15 cellular contexts compared by ENCODE assay signal in the genomic region with DNA sequence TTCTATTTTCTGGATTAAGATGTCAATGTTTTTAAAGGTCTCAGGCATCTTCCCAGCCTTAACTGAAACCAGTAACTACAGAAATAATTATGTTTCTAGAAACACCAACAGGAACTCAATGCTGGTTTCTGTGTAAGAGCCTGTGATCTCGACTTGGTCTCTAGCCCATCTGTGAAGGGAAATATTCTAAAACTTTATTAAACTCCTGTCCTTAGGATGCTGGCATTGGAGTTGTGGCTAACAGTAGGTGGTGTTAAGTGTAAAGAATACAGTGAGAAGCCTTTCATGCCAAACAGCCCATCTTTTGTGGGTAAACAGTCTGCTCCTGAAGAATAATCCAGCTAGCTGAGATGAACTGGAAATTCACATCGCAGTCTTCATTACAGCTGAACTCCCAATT.
A peak's percentile ranks its signal among the peaks of the same experiment; 100 is the strongest.
DNase-seq lines count a peak whose midpoint lies in the region; ATAC-seq and TF ChIP-seq lines count a peak whose summit lies in the region.
"Had no signal": no experiment of that assay in that cellular context is flagged by ENCODE, and none has a peak within 500 bp of the region (broad histone marks: within the 10 kb centered on the region; RNA-seq: fewer than 3 reads in every experiment).

No MANE protein-coding gene starts in this region.

- no peaks in the 10 kb centered on the region for H3K36me3 Mint-ChIP-seq in activated CD4-positive, alpha-beta T cell treated with anti-CD3 and anti-CD28 coated beads, Interleukin-2, amount 10 ng/mL, durations not matched to agents 7 days and 5 days (ENCODE audit: low read depth)
- H3K36me3 Mint-ChIP-seq in stimulated activated naive B cell treated with anti-CD40 and anti-IgM and Interleukin-4, amounts not matched to agents 10 μg/mL and 1 μg/mL and 100 μg/mL, for 72 hours, result no peaks in the 10 kb centered on the region
- no peaks in the 10 kb centered on the region for H3K36me3 Mint-ChIP-seq in activated CD4-positive, alpha-beta memory T cell treated with anti-CD3 and anti-CD28 coated beads, Interleukin-2, amount 10 ng/mL, durations not matched to agents 7 days and 5 days (ENCODE audit: low read depth)
- H3K36me3 Mint-ChIP-seq: CD4-positive, alpha-beta memory T cell; natural killer cell treated with Interleukin-12 subunit alpha and Interleukin-12 subunit beta and Interleukin-15 and Interleukin-18, amount 100 ng/mL, for 72 hours had no signal

- 30 to 31% methylated on average over 2 of the region's 2 CpGs for WGBS in tibial nerve, 2 donors

- H3K4me1 ChIP-seq in tibial nerve, result peaks cover 0 to 83% (median 35%) of the 10 kb centered on the region in 4 donors

- TF ChIP-seq POLR2A in tibial nerve (IDR thresholded peaks at IDR 0.05), result no peak

- no peaks in the 10 kb centered on the region for H3K9me3 ChIP-seq in tibial nerve

- no peak for TF ChIP-seq CTCF in tibial nerve (IDR thresholded peaks at IDR 0.05)

- ATAC-seq in stimulated activated naive B cell treated with anti-CD40 and anti-IgM and Interleukin-4, amounts not matched to agents 10 μg/mL and 1 μg/mL and 100 μg/mL, for 72 hours (replicated peaks), result no peak
- ATAC-seq: natural killer cell treated with Interleukin-12 subunit alpha and Interleukin-12 subunit beta and Interleukin-15 and Interleukin-18, amount 100 ng/mL, for 72 hours had no signal

- H3K4me1 Mint-ChIP-seq in activated CD4-positive, alpha-beta T cell treated with anti-CD3 and anti-CD28 coated beads, Interleukin-2, amount 10 ng/mL, durations not matched to agents 7 days and 5 days, result no peaks in the 10 kb centered on the region
- H3K4me1 Mint-ChIP-seq in stimulated activated naive B cell treated with anti-CD40 and anti-IgM and Interleukin-4, amounts not matched to agents 10 μg/mL and 1 μg/mL and 100 μg/mL, for 72 hours, result no peaks in the 10 kb centered on the region
- no peaks in the 10 kb centered on the region for H3K4me1 Mint-ChIP-seq in activated CD4-positive, alpha-beta memory T cell treated with anti-CD3 and anti-CD28 coated beads, Interleukin-2, amount 10 ng/mL, durations not matched to agents 7 days and 5 days
- H3K4me1 Mint-ChIP-seq: CD4-positive, alpha-beta memory T cell had no signal

- DNase-seq in LHCN-M2 (ENCODE audit: low read depth) (peak; percentile 13), astrocyte of the hippocampus (ENCODE audit: low read depth, low spot score) (peak; percentile 69), kidney tubule cell (ENCODE audit: low spot score) (peak; percentile 9), tibial nerve (ENCODE audit: low spot score in 2 of 2) (no peak)
- no peak for DNase-seq in activated CD4-positive, alpha-beta T cell treated with anti-CD3 and anti-CD28 coated beads, Interleukin-2, amount 10 ng/mL, durations not matched to agents 7 days and 5 days
- no peak for DNase-seq in stimulated activated naive B cell treated with anti-CD40 and anti-IgM and Interleukin-4, amounts not matched to agents 10 μg/mL and 1 μg/mL and 100 μg/mL, for 72 hours
- no peak for DNase-seq in activated CD4-positive, alpha-beta memory T cell treated with anti-CD3 and anti-CD28 coated beads, Interleukin-2, amount 10 ng/mL, durations not matched to agents 7 days and 5 days
- DNase-seq: activated CD4-positive, alpha-beta T cell treated with anti-CD3 and anti-CD28 coated beads, Interleukin-2, amount 50 U/mL, for 48 hours; CD4-positive, alpha-beta memory T cell; KBM-7; NCI-H1694 treated with DMSO at 0.1 percent for 48 hours; SHP77; stimulated activated CD4-positive, alpha-beta T cell treated with anti-CD3 and anti-CD28 coated beads, Interleukin-4, amount 100 ng/mL, for 24 hours; T1000 had no signal

- H3K9me3 Mint-ChIP-seq in activated CD4-positive, alpha-beta T cell treated with anti-CD3 and anti-CD28 coated beads, Interleukin-2, amount 10 ng/mL, durations not matched to agents 7 days and 5 days, result no peaks in the 10 kb centered on the region
- H3K9me3 Mint-ChIP-seq in stimulated activated naive B cell treated with anti-CD40 and anti-IgM and Interleukin-4, amounts not matched to agents 10 μg/mL and 1 μg/mL and 100 μg/mL, for 72 hours, result peaks cover 3 to 4% of the 10 kb centered on the region in 2 donors
- no peaks in the 10 kb centered on the region for H3K9me3 Mint-ChIP-seq in activated CD4-positive, alpha-beta memory T cell treated with anti-CD3 and anti-CD28 coated beads, Interleukin-2, amount 10 ng/mL, durations not matched to agents 7 days and 5 days
- H3K9me3 Mint-ChIP-seq: natural killer cell treated with Interleukin-12 subunit alpha and Interleukin-12 subunit beta and Interleukin-15 and Interleukin-18, amount 100 ng/mL, for 72 hours had no signal

- POLR2A ChIA-PET in activated CD4-positive, alpha-beta T cell treated with anti-CD3 and anti-CD28 coated beads, Interleukin-2, amount 10 ng/mL, durations not matched to agents 7 days and 5 days (lab: Charles Lee), result no interaction called here
- POLR2A ChIA-PET in activated CD4-positive, alpha-beta memory T cell treated with anti-CD3 and anti-CD28 coated beads, Interleukin-2, amount 10 ng/mL, durations not matched to agents 7 days and 5 days (lab: Charles Lee), result no interaction called here

- H3K27ac ChIP-seq in tibial nerve, result peak overlapping the region in 3 of 4 donors; percentile 57 to 93 (median 82)

- H3K27ac Mint-ChIP-seq in activated CD4-positive, alpha-beta T cell treated with anti-CD3 and anti-CD28 coated beads, Interleukin-2, amount 10 ng/mL, durations not matched to agents 7 days and 5 days, result no peak overlapping the region
- no peak overlapping the region for H3K27ac Mint-ChIP-seq in stimulated activated naive B cell treated with anti-CD40 and anti-IgM and Interleukin-4, amounts not matched to agents 10 μg/mL and 1 μg/mL and 100 μg/mL, for 72 hours
- H3K27ac Mint-ChIP-seq in activated CD4-positive, alpha-beta memory T cell treated with anti-CD3 and anti-CD28 coated beads, Interleukin-2, amount 10 ng/mL, durations not matched to agents 7 days and 5 days, result no peak overlapping the region
- H3K27ac Mint-ChIP-seq: natural killer cell treated with Interleukin-12 subunit alpha and Interleukin-12 subunit beta and Interleukin-15 and Interleukin-18, amount 100 ng/mL, for 72 hours had no signal

- H3K27me3 ChIP-seq in tibial nerve, result no peaks in the 10 kb centered on the region

- TF ChIP-seq EP300 in tibial nerve (IDR thresholded peaks at IDR 0.05), result no peak

- no peak overlapping the region for H3K4me3 ChIP-seq in tibial nerve

- CTCF ChIA-PET in activated CD4-positive, alpha-beta T cell treated with anti-CD3 and anti-CD28 coated beads, Interleukin-2, amount 10 ng/mL, durations not matched to agents 7 days and 5 days (lab: Charles Lee), result interaction anchor here (0.9 kb wide), 1 partner anchor 9 kb away, joined by 3 read pairs; no protein-coding TSS in a partner anchor
- CTCF ChIA-PET in activated CD4-positive, alpha-beta memory T cell treated with anti-CD3 and anti-CD28 coated beads, Interleukin-2, amount 10 ng/mL, durations not matched to agents 7 days and 5 days (lab: Charles Lee), result no interaction called here

- no peaks in the 10 kb centered on the region for H3K36me3 ChIP-seq in tibial nerve

- no peaks in the 10 kb centered on the region for H3K27me3 Mint-ChIP-seq in activated CD4-positive, alpha-beta T cell treated with anti-CD3 and anti-CD28 coated beads, Interleukin-2, amount 10 ng/mL, durations not matched to agents 7 days and 5 days
- peaks cover 0 to 8% of the 10 kb centered on the region in 2 donors for H3K27me3 Mint-ChIP-seq in stimulated activated naive B cell treated with anti-CD40 and anti-IgM and Interleukin-4, amounts not matched to agents 10 μg/mL and 1 μg/mL and 100 μg/mL, for 72 hours
- peaks cover 11% of the 10 kb centered on the region for H3K27me3 Mint-ChIP-seq in activated CD4-positive, alpha-beta memory T cell treated with anti-CD3 and anti-CD28 coated beads, Interleukin-2, amount 10 ng/mL, durations not matched to agents 7 days and 5 days

- H3K4me3 Mint-ChIP-seq in activated CD4-positive, alpha-beta T cell treated with anti-CD3 and anti-CD28 coated beads, Interleukin-2, amount 10 ng/mL, durations not matched to agents 7 days and 5 days, result no peak overlapping the region
- H3K4me3 Mint-ChIP-seq in stimulated activated naive B cell treated with anti-CD40 and anti-IgM and Interleukin-4, amounts not matched to agents 10 μg/mL and 1 μg/mL and 100 μg/mL, for 72 hours, result no peak overlapping the region
- no peak overlapping the region for H3K4me3 Mint-ChIP-seq in activated CD4-positive, alpha-beta memory T cell treated with anti-CD3 and anti-CD28 coated beads, Interleukin-2, amount 10 ng/mL, durations not matched to agents 7 days and 5 days
- H3K4me3 Mint-ChIP-seq: CD4-positive, alpha-beta memory T cell; natural killer cell treated with Interleukin-12 subunit alpha and Interleukin-12 subunit beta and Interleukin-15 and Interleukin-18, amount 100 ng/mL, for 72 hours had no signal

Comparison
In these comparisons a context has a peak if more than half of its experiments do, and no peak if none do; other contexts are left out.
1. DNase-seq: peak in LHCN-M2 (single experiment), astrocyte of the hippocampus (single experiment) and kidney tubule cell (single experiment); none in tibial nerve (0 of 2), activated CD4-positive, alpha-beta T cell treated with anti-CD3 and anti-CD28 coated beads, Interleukin-2, amount 10 ng/mL, durations not matched to agents 7 days and 5 days (single experiment), stimulated activated naive B cell treated with anti-CD40 and anti-IgM and Interleukin-4, amounts not matched to agents 10 μg/mL and 1 μg/mL and 100 μg/mL, for 72 hours (single experiment) and activated CD4-positive, alpha-beta memory T cell treated with anti-CD3 and anti-CD28 coated beads, Interleukin-2, amount 10 ng/mL, durations not matched to agents 7 days and 5 days (single experiment).